8 cellular contexts compared by ENCODE assay signal in genomic region chr5:129460121-129460950, GRCh38. TPM values are rescaled to one million over a fixed set of nuclear protein-coding genes. Genes with fewer than 3 reads are reported as not detected.
DNase-seq lines count a peak whose midpoint lies in the region; ATAC-seq and TF ChIP-seq lines count a peak whose summit lies in the region.

Gene ADAMTS19 (plus strand): TSS chr5:129460298. CDS start chr5:129460392, 94 bp downstream.

- H3K9me3 ChIP-seq in fibroblast of lung (ENCODE audit: control insufficient read depth, insufficient read depth, low read depth, low read length): no peaks in the 10 kb centered on the region
- H3K9me3 ChIP-seq in neural cell (ENCODE audit: low read length): no peaks in the 10 kb centered on the region

- H3K4me2 ChIP-seq in fibroblast of lung (ENCODE audit: extremely low read depth, insufficient read depth, low read length) (peak within 1 kb of the TSS; percentile 99), neural cell (ENCODE audit: low read length) (peak within 1 kb of the TSS; percentile 79)

- no peaks in the 10 kb centered on the region for H3K79me2 ChIP-seq in fibroblast of lung (ENCODE audit: control insufficient read depth, insufficient read depth, low read length)
- no peaks in the 10 kb centered on the region for H3K79me2 ChIP-seq in neural cell (replicated peaks; ENCODE audit: insufficient read depth, low read length)

- H3K27ac ChIP-seq in fibroblast of lung (ENCODE audit: insufficient read depth, low read length) (no peak within 1 kb of the TSS), neural cell (ENCODE audit: low read length) (no peak within 1 kb of the TSS)

- H3F3A ChIP-seq in neural cell (ENCODE audit: insufficient read depth, low read length, poor library complexity, severe bottlenecking): no peaks in the 10 kb centered on the region

- H4K20me1 ChIP-seq in fibroblast of lung (ENCODE audit: control insufficient read depth, extremely low read depth, insufficient read depth, low read length) (no peaks in the 10 kb centered on the region), neural cell (ENCODE audit: insufficient read depth) (no peaks in the 10 kb centered on the region)

- TF ChIP-seq CTCF in fibroblast of lung (conservative IDR thresholded peaks at IDR 0.05 in 1 of 2, IDR thresholded peaks at IDR 0.05 in 1 of 2; ENCODE audit: low read depth in 1 of 2, low read length in 2 of 2) (no peak), neural cell (IDR thresholded peaks at IDR 0.05; ENCODE audit: poor library complexity, severe bottlenecking) (no peak)

- no peak for TF ChIP-seq EP300 in neural cell (conservative IDR thresholded peaks at IDR 0.05; ENCODE audit: poor library complexity, severe bottlenecking)

- peak within 1 kb of the TSS; percentile 29 to 71 (median 48) for H3K4me3 ChIP-seq in fibroblast of lung (replicated peaks in 1 of 4; ENCODE audit: control extremely low read depth in 1 of 4, insufficient read depth in 1 of 4, low read depth in 3 of 4, low read length in 4 of 4)
- peak within 1 kb of the TSS; percentile 71 for H3K4me3 ChIP-seq in neural cell (ENCODE audit: low read length)

- H3K27me3 ChIP-seq in fibroblast of lung (ENCODE audit: control insufficient read depth, insufficient read depth, low read length): peaks cover 5% of the 10 kb centered on the region
- H3K27me3 ChIP-seq in neural cell (ENCODE audit: insufficient read depth, low read depth, low read length): peaks cover 54% of the 10 kb centered on the region

- ATAC-seq in HG02678 (IDR thresholded peaks at IDR 0.05; ENCODE audit: unreplicated experiment) (peak; percentile 40), GM21528 (IDR thresholded peaks at IDR 0.05; ENCODE audit: low FRiP score, unreplicated experiment) (no peak), GM18520 (IDR thresholded peaks at IDR 0.05; ENCODE audit: unreplicated experiment) (no peak), GM19328 (IDR thresholded peaks at IDR 0.05; ENCODE audit: unreplicated experiment) (no peak)

- H2AFZ ChIP-seq in fibroblast of lung (ENCODE audit: low read length) (peak within 1 kb of the TSS; percentile 49), neural cell (ENCODE audit: low read depth, low read length) (no peak within 1 kb of the TSS)

- H3K36me3 ChIP-seq in fibroblast of lung (ENCODE audit: control insufficient read depth, insufficient read depth, low read length) (no peaks in the 10 kb centered on the region), neural cell (ENCODE audit: insufficient read depth, low read length) (no peaks in the 10 kb centered on the region)

- no peak for TF ChIP-seq RAD21 in neural cell (conservative IDR thresholded peaks at IDR 0.05)

- H3K4me1 ChIP-seq in fibroblast of lung (ENCODE audit: control insufficient read depth, extremely low read depth, insufficient read depth, low read length): no peaks in the 10 kb centered on the region

- no peaks in the 10 kb centered on the region for H3K9me2 ChIP-seq in neural cell (ENCODE audit: insufficient read depth, low read length)

- H3K9ac ChIP-seq in fibroblast of lung (ENCODE audit: insufficient read depth, low read length) (no peak within 1 kb of the TSS), neural cell (ENCODE audit: low read length) (peak within 1 kb of the TSS; percentile 40)

- DNase-seq in EH (ENCODE audit: low read depth) (peak; percentile 27), T1000 (lab: John Stamatoyannopoulos, UW) (peak; percentile 29), fibroblast of lung (ENCODE audit: low read depth in 2 of 2) (peak; percentile 44 to 71)

TF ChIP-seq in neural cell, 6 proteins besides CTCF, POLR2A, EP300 and RAD21:
- TF ChIP-seq SMC3 (conservative IDR thresholded peaks at IDR 0.05; ENCODE audit: poor library complexity) (no peak), MXI1 (conservative IDR thresholded peaks at IDR 0.05; ENCODE audit: poor library complexity, severe bottlenecking) (peak; percentile 10), POLR2AphosphoS5 (IDR thresholded peaks at IDR 0.05) (peak; percentile 17)

RNA-seq across cellular contexts. Expression of gene ADAMTS19, which starts in this region (rescaled TPM):
- 0.33 TPM in 1 of 2 replicates, not detected in the other for total RNA-seq in fibroblast of lung
- polyA plus RNA-seq in fibroblast of lung (0.09 TPM in 2 replicates), neural cell (0.12 and 1.4 TPM in 2 replicates)
- polyA plus RNA-seq in fibroblast of lung (2012): 0.06 and 0.14 TPM in 2 replicates
- polyA minus RNA-seq in fibroblast of lung (ENCODE audit: low replicate concordance) (not detected in 2 replicates), neural cell (0.35 TPM in 1 of 2 replicates, not detected in the other)

Comparison
In these comparisons a context has a peak if more than half of its experiments do, and no peak if none do; other contexts are left out.
1. Peak in DNase-seq, H3K4me3 ChIP-seq and H3K4me2 ChIP-seq in fibroblast of lung; RNA of the gene not detected or under 1 TPM.